15 cellular contexts compared by ENCODE assay signal in the genomic region with DNA sequence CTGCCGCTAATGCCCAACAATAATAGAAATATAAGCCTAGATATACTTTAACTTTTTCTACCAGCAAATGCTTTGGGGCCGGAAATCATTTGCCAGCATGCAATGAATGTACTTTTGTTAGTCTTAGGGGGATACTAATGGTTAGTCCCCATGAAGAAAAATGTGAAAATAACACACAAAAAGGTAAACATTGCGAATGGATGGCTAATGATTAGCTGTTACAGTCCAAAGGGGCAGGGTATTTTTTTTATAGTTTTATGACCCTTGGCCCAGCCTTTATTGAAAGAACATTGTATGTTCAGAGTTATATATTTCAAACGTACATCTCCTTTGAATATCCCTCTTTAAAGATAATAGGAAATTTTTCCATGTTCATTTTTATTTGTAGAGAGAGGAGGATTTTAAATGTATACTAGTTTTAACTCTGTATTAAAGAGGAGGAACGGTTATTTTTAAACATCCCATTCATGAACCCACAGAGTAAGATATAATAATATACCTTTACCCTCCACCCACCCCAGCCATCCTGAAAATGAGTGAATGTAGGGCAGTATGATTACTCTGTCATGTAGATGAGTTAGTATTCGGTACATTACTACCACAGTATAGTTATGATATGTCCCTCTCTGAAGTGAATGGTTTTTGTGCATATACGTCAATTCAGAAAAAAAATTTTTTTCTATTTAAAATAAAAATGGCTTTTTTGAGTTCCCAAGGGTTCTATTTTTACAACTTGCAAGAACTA.
DNase-seq lines count a peak whose midpoint lies in the region; ATAC-seq and TF ChIP-seq lines count a peak whose summit lies in the region.
"Had no signal": no experiment of that assay in that cellular context is flagged by ENCODE, and none has a peak within 500 bp of the region (broad histone marks: within the 10 kb centered on the region; RNA-seq: fewer than 3 reads in every experiment).

No MANE protein-coding gene starts in this region.

- no peak overlapping the region for H3K4me3 Mint-ChIP-seq in activated CD8-positive, alpha-beta T cell treated with anti-CD3 and anti-CD28 coated beads for 36 hours
- no peak overlapping the region for H3K4me3 Mint-ChIP-seq in activated CD8-positive, alpha-beta T cell treated with anti-CD3 and anti-CD28 coated beads, Interleukin-2, amount 10 ng/mL, durations not matched to agents 7 days and 5 days
- no peak overlapping the region for H3K4me3 Mint-ChIP-seq in central memory CD8-positive, alpha-beta T cell

- peak; percentile 31 for ATAC-seq in activated CD8-positive, alpha-beta T cell treated with anti-CD3 and anti-CD28 coated beads for 36 hours
- no peak for ATAC-seq in activated CD8-positive, alpha-beta T cell treated with anti-CD3 and anti-CD28 coated beads, Interleukin-2, amount 10 ng/mL, durations not matched to agents 7 days and 5 days
- ATAC-seq in HG02885 (IDR thresholded peaks at IDR 0.05; ENCODE audit: poor library complexity, unreplicated experiment) (peak; percentile 30), psoas muscle (no peak), HG02588 (IDR thresholded peaks at IDR 0.05; ENCODE audit: unreplicated experiment) (no peak), GM21390 (IDR thresholded peaks at IDR 0.05; ENCODE audit: unreplicated experiment) (no peak)
- ATAC-seq in central memory CD8-positive, alpha-beta T cell (replicated peaks; ENCODE audit: extremely low read depth, poor library complexity, severe bottlenecking) = no peak

- peaks cover 32% of the 10 kb centered on the region for H3K4me1 ChIP-seq in psoas muscle
- H3K4me1 ChIP-seq: uterus had no signal

- no peaks in the 10 kb centered on the region for H3K36me3 ChIP-seq in psoas muscle (ENCODE audit: insufficient read depth in 1 of 2, low read depth in 1 of 2)
- H3K36me3 ChIP-seq: heart right ventricle, uterus had no signal

- peak overlapping the region; percentile 39 for H3K27ac ChIP-seq in psoas muscle

- H3K36me3 Mint-ChIP-seq in activated CD8-positive, alpha-beta T cell treated with anti-CD3 and anti-CD28 coated beads for 36 hours (ENCODE audit: low read depth) = peaks cover 69% of the 10 kb centered on the region
- H3K36me3 Mint-ChIP-seq in activated CD8-positive, alpha-beta T cell treated with anti-CD3 and anti-CD28 coated beads, Interleukin-2, amount 10 ng/mL, durations not matched to agents 7 days and 5 days (ENCODE audit: low read depth) = peaks cover 58% of the 10 kb centered on the region
- H3K36me3 Mint-ChIP-seq in central memory CD8-positive, alpha-beta T cell (ENCODE audit: insufficient read depth) = no peaks in the 10 kb centered on the region

- 86 to 89% (median 87%) methylated on average over 7 of the region's 7 CpGs for WGBS in psoas muscle, 3 donors

- H3K4me3 ChIP-seq in psoas muscle = no peak overlapping the region
- H3K4me3 ChIP-seq: uterus had no signal

- H3K4me1 Mint-ChIP-seq in activated CD8-positive, alpha-beta T cell treated with anti-CD3 and anti-CD28 coated beads for 36 hours (ENCODE audit: low read depth) = peaks cover 63% of the 10 kb centered on the region
- H3K4me1 Mint-ChIP-seq in activated CD8-positive, alpha-beta T cell treated with anti-CD3 and anti-CD28 coated beads, Interleukin-2, amount 10 ng/mL, durations not matched to agents 7 days and 5 days (ENCODE audit: low read depth) = peaks cover 56% of the 10 kb centered on the region
- peaks cover 43% of the 10 kb centered on the region for H3K4me1 Mint-ChIP-seq in central memory CD8-positive, alpha-beta T cell

- H3K27me3 Mint-ChIP-seq in activated CD8-positive, alpha-beta T cell treated with anti-CD3 and anti-CD28 coated beads for 36 hours = no peaks in the 10 kb centered on the region
- no peaks in the 10 kb centered on the region for H3K27me3 Mint-ChIP-seq in activated CD8-positive, alpha-beta T cell treated with anti-CD3 and anti-CD28 coated beads, Interleukin-2, amount 10 ng/mL, durations not matched to agents 7 days and 5 days (ENCODE audit: low read depth)
- H3K27me3 Mint-ChIP-seq in central memory CD8-positive, alpha-beta T cell = no peaks in the 10 kb centered on the region

- no peak for DNase-seq in activated CD8-positive, alpha-beta T cell treated with anti-CD3 and anti-CD28 coated beads for 36 hours
- no peak for DNase-seq in activated CD8-positive, alpha-beta T cell treated with anti-CD3 and anti-CD28 coated beads, Interleukin-2, amount 10 ng/mL, durations not matched to agents 7 days and 5 days
- DNase-seq in central memory CD8-positive, alpha-beta T cell (ENCODE audit: low spot score in 2 of 2) = no peak
- no peak for DNase-seq in psoas muscle
- no peak for DNase-seq in NAMALWA (ENCODE audit: low spot score)
- DNase-seq: DMS79 treated with DMSO at 0.1 percent for 48 hours, GOT3, heart right ventricle, NCI-H1417 treated with DMSO at 0.1 percent for 48 hours, nucleus accumbens, SHP77, uterus had no signal

- no peaks in the 10 kb centered on the region for H3K27me3 ChIP-seq in psoas muscle (ENCODE audit: insufficient read depth in 3 of 3, low read length in 2 of 3)
- H3K27me3 ChIP-seq: heart right ventricle, uterus had no signal

- H3K9me3 Mint-ChIP-seq in activated CD8-positive, alpha-beta T cell treated with anti-CD3 and anti-CD28 coated beads for 36 hours = no peaks in the 10 kb centered on the region
- H3K9me3 Mint-ChIP-seq in activated CD8-positive, alpha-beta T cell treated with anti-CD3 and anti-CD28 coated beads, Interleukin-2, amount 10 ng/mL, durations not matched to agents 7 days and 5 days (ENCODE audit: insufficient read depth) = peaks cover 7% of the 10 kb centered on the region
- H3K9me3 Mint-ChIP-seq in central memory CD8-positive, alpha-beta T cell = no peaks in the 10 kb centered on the region

- TF ChIP-seq CTCF in activated CD8-positive, alpha-beta T cell treated with anti-CD3 and anti-CD28 coated beads for 36 hours (IDR thresholded peaks at IDR 0.05) = no peak
- TF ChIP-seq CTCF in psoas muscle (IDR thresholded peaks at IDR 0.05) = no peak

- no peaks in the 10 kb centered on the region for H3K9me3 ChIP-seq in psoas muscle
- H3K9me3 ChIP-seq: uterus had no signal

- H3K27ac Mint-ChIP-seq in activated CD8-positive, alpha-beta T cell treated with anti-CD3 and anti-CD28 coated beads for 36 hours = peak overlapping the region; percentile 86
- H3K27ac Mint-ChIP-seq in activated CD8-positive, alpha-beta T cell treated with anti-CD3 and anti-CD28 coated beads, Interleukin-2, amount 10 ng/mL, durations not matched to agents 7 days and 5 days = no peak overlapping the region
- peak overlapping the region; percentile 36 for H3K27ac Mint-ChIP-seq in central memory CD8-positive, alpha-beta T cell (ENCODE audit: low read depth)

- POLR2A ChIA-PET in activated CD8-positive, alpha-beta T cell treated with anti-CD3 and anti-CD28 coated beads for 36 hours (lab: Charles Lee) = interaction anchor here (1.2 to 4.2 kb wide), 2 partner anchors 20 to 27 kb away, joined by 3 to 22 read pairs; no protein-coding TSS in a partner anchor
- POLR2A ChIA-PET in activated CD8-positive, alpha-beta T cell treated with anti-CD3 and anti-CD28 coated beads, Interleukin-2, amount 10 ng/mL, durations not matched to agents 7 days and 5 days (lab: Charles Lee) = no interaction called here

- intact Hi-C loops in activated CD8-positive, alpha-beta T cell treated with anti-CD3 and anti-CD28 coated beads for 36 hours (cut with micrococcal nuclease) = no loop called here
- intact Hi-C loops in psoas muscle (cut with DNase I) = no loop called here

- CTCF ChIA-PET in activated CD8-positive, alpha-beta T cell treated with anti-CD3 and anti-CD28 coated beads for 36 hours (lab: Charles Lee) = interaction anchor here (1.5 kb wide), 1 partner anchor 17 kb away, joined by 4 read pairs; no protein-coding TSS in a partner anchor
- CTCF ChIA-PET in activated CD8-positive, alpha-beta T cell treated with anti-CD3 and anti-CD28 coated beads, Interleukin-2, amount 10 ng/mL, durations not matched to agents 7 days and 5 days (lab: Charles Lee) = interaction anchor here (2.1 to 4.7 kb wide), 2 partner anchors 24 to 280 kb away, joined by 5 to 16 read pairs; no protein-coding TSS in a partner anchor

Comparison
In these comparisons a context has a peak if more than half of its experiments do, and no peak if none do; other contexts are left out.
1. ATAC-seq: peak in activated CD8-positive, alpha-beta T cell treated with anti-CD3 and anti-CD28 coated beads for 36 hours (single experiment) and HG02885 (single experiment); none in activated CD8-positive, alpha-beta T cell treated with anti-CD3 and anti-CD28 coated beads, Interleukin-2, amount 10 ng/mL, durations not matched to agents 7 days and 5 days (single experiment), central memory CD8-positive, alpha-beta T cell (single experiment), psoas muscle (0 of 4), HG02588 (single experiment) and GM21390 (single experiment).